1 cellular context compared by ENCODE assay signal in genomic region chr1:27577504-27578188, GRCh38.
TF ChIP-seq lines count a peak whose summit lies in the region.

No MANE protein-coding gene starts in this region.

TF ChIP-seq in HEK293, 187 proteins besides CTCF, POLR2A, EP300 and RAD21 (continued from another document):
- TF ChIP-seq TSHZ1 (tag by site-specific recombination; IDR thresholded peaks at IDR 0.05; ENCODE audit: borderline replicate concordance): no peak
